Comparison of ENCODE assay signal across 10 cellular contexts in the genomic region with DNA sequence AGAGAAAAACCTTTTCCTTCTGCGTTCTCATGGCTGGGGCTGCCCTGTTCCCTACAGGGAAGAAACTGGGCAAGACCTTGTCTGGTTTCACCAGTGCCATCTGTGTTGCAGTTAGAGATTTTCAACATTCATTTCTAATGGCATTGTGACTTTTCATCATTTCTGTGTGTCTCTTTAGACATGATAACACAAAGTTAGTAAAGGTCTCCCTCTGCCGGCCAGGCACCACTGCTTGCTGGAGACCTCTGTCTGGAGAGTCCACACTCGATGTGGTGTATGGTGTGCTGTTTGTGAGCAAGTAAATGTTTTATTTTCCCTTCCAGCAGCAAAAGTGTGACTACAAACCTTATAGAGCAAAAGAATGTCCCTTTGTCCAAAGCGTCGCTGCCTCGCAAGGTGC.
DNase-seq lines count a peak whose midpoint lies in the region; ATAC-seq and TF ChIP-seq lines count a peak whose summit lies in the region.
"Had no signal": no experiment of that assay in that cellular context is flagged by ENCODE, and none has a peak within 500 bp of the region (broad histone marks: within the 10 kb centered on the region; RNA-seq: fewer than 3 reads in every experiment).

No MANE protein-coding gene starts in this region.

- TF ChIP-seq CTCF in LNCaP clone FGC (IDR thresholded peaks at IDR 0.05; ENCODE audit: control insufficient read depth, extremely low read depth, insufficient read depth) (peak; percentile 92), GM10266 (IDR thresholded peaks at IDR 0.05; ENCODE audit: control insufficient read depth, insufficient read depth, low read depth, missing control alignments) (no peak)

- no peaks in the 10 kb centered on the region for H3K36me3 Mint-ChIP-seq in effector memory CD8-positive, alpha-beta T cell (ENCODE audit: insufficient read depth)

- H3K4me3 Mint-ChIP-seq in effector memory CD8-positive, alpha-beta T cell, result no peak overlapping the region

- no peaks in the 10 kb centered on the region for H3K4me1 Mint-ChIP-seq in effector memory CD8-positive, alpha-beta T cell (ENCODE audit: low read depth in 2 of 2)

- DNase-seq in DMS114 treated with DMSO at 0.1 percent for 48 hours (lab: John Stamatoyannopoulos, UW; ENCODE audit: unreplicated experiment) (peak; percentile 13), LNCaP clone FGC (ENCODE audit: low read depth) (no peak), SW480 (ENCODE audit: low spot score) (peak; percentile 36), middle frontal gyrus (ENCODE audit: extremely low spot score, low spot score) (peak; percentile 13), GM10266 (ENCODE audit: extremely low spot score) (no peak), NOMO-1 (lab: John Stamatoyannopoulos, UW; ENCODE audit: unreplicated experiment in 2 of 2) (no peak)
- DNase-seq in effector memory CD8-positive, alpha-beta T cell, result no peak
- DNase-seq: colonic mucosa, DMS79 treated with DMSO at 0.1 percent for 48 hours had no signal

- peaks cover 7 to 9% of the 10 kb centered on the region in 2 donors for H3K9me3 Mint-ChIP-seq in effector memory CD8-positive, alpha-beta T cell

- H3K27ac Mint-ChIP-seq in effector memory CD8-positive, alpha-beta T cell, result no peak overlapping the region

- H3K27me3 Mint-ChIP-seq in effector memory CD8-positive, alpha-beta T cell, result peaks cover 11 to 44% of the 10 kb centered on the region in 2 donors

- no peak overlapping the region for H3K4me3 ChIP-seq in LNCaP clone FGC (ENCODE audit: low read depth, low read length)
- H3K4me3 ChIP-seq: colonic mucosa had no signal

- ATAC-seq in effector memory CD8-positive, alpha-beta T cell (replicated peaks), result no peak
- ATAC-seq in HG02840 (IDR thresholded peaks at IDR 0.05; ENCODE audit: low FRiP score, unreplicated experiment), result no peak

Comparison
In these comparisons a context has a peak if more than half of its experiments do, and no peak if none do; other contexts are left out.
1. DNase-seq: peak in DMS114 treated with DMSO at 0.1 percent for 48 hours (single experiment), SW480 (single experiment) and middle frontal gyrus (single experiment); none in LNCaP clone FGC (single experiment), effector memory CD8-positive, alpha-beta T cell (0 of 3), GM10266 (single experiment) and NOMO-1 (0 of 2).